ENCODE assay signal across 1 cellular context in the genomic region with DNA sequence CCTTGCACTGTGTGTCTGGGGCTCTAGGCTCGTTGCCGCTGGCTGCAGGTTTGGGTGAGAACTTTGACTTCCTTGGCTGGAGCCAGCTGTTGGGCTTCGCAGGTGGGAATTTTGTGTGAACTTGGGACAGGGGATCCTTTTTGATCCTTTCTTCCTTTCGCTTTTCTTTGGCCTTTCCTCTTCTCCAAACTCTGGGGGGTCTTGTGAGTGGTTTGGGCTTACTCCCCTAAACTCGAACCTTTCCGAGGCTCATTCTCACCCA.
TF ChIP-seq lines count a peak whose summit lies in the region.

No MANE protein-coding gene starts in this region.

TF ChIP-seq in GM12878, 131 proteins besides CTCF, POLR2A, EP300 and RAD21 (continued from another document):
- TF ChIP-seq, protein P1, sequence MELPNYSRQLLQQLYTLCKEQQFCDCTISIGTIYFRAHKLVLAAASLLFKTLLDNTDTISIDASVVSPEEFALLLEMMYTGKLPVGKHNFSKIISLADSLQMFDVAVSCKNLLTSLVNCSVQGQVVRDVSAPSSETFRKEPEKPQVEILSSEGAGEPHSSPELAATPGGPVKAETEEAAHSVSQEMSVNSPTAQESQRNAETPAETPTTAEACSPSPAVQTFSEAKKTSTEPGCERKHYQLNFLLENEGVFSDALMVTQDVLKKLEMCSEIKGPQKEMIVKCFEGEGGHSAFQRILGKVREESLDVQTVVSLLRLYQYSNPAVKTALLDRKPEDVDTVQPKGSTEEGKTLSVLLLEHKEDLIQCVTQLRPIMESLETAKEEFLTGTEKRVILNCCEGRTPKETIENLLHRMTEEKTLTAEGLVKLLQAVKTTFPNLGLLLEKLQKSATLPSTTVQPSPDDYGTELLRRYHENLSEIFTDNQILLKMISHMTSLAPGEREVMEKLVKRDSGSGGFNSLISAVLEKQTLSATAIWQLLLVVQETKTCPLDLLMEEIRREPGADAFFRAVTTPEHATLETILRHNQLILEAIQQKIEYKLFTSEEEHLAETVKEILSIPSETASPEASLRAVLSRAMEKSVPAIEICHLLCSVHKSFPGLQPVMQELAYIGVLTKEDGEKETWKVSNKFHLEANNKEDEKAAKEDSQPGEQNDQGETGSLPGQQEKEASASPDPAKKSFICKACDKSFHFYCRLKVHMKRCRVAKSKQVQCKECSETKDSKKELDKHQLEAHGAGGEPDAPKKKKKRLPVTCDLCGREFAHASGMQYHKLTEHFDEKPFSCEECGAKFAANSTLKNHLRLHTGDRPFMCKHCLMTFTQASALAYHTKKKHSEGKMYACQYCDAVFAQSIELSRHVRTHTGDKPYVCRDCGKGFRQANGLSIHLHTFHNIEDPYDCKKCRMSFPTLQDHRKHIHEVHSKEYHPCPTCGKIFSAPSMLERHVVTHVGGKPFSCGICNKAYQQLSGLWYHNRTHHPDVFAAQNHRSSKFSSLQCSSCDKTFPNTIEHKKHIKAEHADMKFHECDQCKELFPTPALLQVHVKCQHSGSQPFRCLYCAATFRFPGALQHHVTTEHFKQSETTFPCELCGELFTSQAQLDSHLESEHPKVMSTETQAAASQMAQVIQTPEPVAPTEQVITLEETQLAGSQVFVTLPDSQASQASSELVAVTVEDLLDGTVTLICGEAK (IDR thresholded peaks at IDR 0.05; ENCODE audit: borderline replicate concordance) = peak; percentile 26; the same call in 1 of the 2 replicates
- TF ChIP-seq RUNX3 (IDR thresholded peaks at IDR 0.05; ENCODE audit: low read length) = no peak
- TF ChIP-seq SRF (IDR thresholded peaks at IDR 0.05; ENCODE audit: low read depth in 2 of 2, low read length in 2 of 2) = no peak
- TF ChIP-seq BMI1 (IDR thresholded peaks at IDR 0.05; ENCODE audit: borderline replicate concordance) = no peak
